3 cellular contexts compared by ENCODE assay signal in the genomic region with DNA sequence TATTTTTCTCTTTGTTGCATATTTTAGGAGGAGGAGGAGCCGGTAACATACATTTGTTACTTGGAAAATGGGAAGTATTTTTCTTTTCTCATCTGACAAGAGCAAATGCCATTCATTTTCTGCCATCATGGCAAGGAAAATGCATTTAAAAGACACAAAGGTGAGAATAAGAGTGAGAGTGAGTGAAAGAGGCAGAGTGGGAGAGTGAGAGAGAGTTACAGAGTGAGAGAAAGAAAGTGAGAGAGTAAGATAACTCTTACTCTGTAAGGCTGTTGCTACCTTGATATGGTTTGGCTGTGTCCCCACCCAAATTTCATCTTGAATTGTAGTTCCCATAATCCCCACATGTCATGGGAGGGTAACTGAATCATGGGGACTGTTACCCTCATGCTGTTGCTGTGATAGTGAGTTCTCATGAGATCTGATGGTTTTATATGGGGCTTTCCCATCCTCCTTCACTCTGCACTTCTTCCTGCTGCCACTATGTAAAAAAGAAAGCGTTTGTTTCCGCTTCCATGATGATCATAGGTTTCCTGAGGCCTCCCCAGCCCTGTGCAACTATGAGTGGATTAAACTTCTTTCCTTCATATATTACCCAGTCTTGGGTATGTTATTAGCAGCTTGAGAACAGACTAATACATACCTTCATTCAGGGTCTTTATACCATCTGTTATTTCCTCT.
TF ChIP-seq lines count a peak whose summit lies in the region.

No MANE protein-coding gene starts in this region.

TF ChIP-seq in HEK293, 187 proteins besides CTCF, POLR2A, EP300 and RAD21:
- TF ChIP-seq, protein P1, sequence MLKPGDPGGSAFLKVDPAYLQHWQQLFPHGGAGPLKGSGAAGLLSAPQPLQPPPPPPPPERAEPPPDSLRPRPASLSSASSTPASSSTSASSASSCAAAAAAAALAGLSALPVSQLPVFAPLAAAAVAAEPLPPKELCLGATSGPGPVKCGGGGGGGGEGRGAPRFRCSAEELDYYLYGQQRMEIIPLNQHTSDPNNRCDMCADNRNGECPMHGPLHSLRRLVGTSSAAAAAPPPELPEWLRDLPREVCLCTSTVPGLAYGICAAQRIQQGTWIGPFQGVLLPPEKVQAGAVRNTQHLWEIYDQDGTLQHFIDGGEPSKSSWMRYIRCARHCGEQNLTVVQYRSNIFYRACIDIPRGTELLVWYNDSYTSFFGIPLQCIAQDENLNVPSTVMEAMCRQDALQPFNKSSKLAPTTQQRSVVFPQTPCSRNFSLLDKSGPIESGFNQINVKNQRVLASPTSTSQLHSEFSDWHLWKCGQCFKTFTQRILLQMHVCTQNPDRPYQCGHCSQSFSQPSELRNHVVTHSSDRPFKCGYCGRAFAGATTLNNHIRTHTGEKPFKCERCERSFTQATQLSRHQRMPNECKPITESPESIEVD (tag by site-specific recombination; IDR thresholded peaks at IDR 0.05): no peak
- TF ChIP-seq ZNF16 (tag by site-specific recombination; IDR thresholded peaks at IDR 0.05; ENCODE audit: low read depth): no peak
- no peak for TF ChIP-seq ZNF398 (tag by site-specific recombination; IDR thresholded peaks at IDR 0.05)
- TF ChIP-seq ELK4 (IDR thresholded peaks at IDR 0.05; ENCODE audit: borderline replicate concordance, low read depth, low read length): no peak
- no peak for TF ChIP-seq ZNF777 (tag by site-specific recombination; IDR thresholded peaks at IDR 0.05; ENCODE audit: borderline replicate concordance)
- no peak for TF ChIP-seq MEIS1 (CRISPR knock-in tag; IDR thresholded peaks at IDR 0.05; ENCODE audit: borderline replicate concordance)
- TF ChIP-seq KLF8 (tag by site-specific recombination; IDR thresholded peaks at IDR 0.05): no peak
- peak; percentile 96 for TF ChIP-seq PRDM1 (tag by site-specific recombination; IDR thresholded peaks at IDR 0.05)
TF ChIP-seq in HEK293: peak in this region for 1.

TF ChIP-seq in GM12878, 131 proteins besides CTCF, POLR2A, EP300 and RAD21 (continued from another document):
- TF ChIP-seq, protein P2, sequence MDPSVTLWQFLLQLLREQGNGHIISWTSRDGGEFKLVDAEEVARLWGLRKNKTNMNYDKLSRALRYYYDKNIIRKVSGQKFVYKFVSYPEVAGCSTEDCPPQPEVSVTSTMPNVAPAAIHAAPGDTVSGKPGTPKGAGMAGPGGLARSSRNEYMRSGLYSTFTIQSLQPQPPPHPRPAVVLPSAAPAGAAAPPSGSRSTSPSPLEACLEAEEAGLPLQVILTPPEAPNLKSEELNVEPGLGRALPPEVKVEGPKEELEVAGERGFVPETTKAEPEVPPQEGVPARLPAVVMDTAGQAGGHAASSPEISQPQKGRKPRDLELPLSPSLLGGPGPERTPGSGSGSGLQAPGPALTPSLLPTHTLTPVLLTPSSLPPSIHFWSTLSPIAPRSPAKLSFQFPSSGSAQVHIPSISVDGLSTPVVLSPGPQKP (IDR thresholded peaks at IDR 0.05; ENCODE audit: low read depth, low read length): no peak
- TF ChIP-seq, protein P3, sequence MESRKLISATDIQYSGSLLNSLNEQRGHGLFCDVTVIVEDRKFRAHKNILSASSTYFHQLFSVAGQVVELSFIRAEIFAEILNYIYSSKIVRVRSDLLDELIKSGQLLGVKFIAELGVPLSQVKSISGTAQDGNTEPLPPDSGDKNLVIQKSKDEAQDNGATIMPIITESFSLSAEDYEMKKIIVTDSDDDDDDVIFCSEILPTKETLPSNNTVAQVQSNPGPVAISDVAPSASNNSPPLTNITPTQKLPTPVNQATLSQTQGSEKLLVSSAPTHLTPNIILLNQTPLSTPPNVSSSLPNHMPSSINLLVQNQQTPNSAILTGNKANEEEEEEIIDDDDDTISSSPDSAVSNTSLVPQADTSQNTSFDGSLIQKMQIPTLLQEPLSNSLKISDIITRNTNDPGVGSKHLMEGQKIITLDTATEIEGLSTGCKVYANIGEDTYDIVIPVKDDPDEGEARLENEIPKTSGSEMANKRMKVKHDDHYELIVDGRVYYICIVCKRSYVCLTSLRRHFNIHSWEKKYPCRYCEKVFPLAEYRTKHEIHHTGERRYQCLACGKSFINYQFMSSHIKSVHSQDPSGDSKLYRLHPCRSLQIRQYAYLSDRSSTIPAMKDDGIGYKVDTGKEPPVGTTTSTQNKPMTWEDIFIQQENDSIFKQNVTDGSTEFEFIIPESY (IDR thresholded peaks at IDR 0.05): peak; percentile 96

TF ChIP-seq in HepG2, 621 proteins besides CTCF, POLR2A, EP300 and RAD21 (continued from another document):
- TF ChIP-seq, protein P4, sequence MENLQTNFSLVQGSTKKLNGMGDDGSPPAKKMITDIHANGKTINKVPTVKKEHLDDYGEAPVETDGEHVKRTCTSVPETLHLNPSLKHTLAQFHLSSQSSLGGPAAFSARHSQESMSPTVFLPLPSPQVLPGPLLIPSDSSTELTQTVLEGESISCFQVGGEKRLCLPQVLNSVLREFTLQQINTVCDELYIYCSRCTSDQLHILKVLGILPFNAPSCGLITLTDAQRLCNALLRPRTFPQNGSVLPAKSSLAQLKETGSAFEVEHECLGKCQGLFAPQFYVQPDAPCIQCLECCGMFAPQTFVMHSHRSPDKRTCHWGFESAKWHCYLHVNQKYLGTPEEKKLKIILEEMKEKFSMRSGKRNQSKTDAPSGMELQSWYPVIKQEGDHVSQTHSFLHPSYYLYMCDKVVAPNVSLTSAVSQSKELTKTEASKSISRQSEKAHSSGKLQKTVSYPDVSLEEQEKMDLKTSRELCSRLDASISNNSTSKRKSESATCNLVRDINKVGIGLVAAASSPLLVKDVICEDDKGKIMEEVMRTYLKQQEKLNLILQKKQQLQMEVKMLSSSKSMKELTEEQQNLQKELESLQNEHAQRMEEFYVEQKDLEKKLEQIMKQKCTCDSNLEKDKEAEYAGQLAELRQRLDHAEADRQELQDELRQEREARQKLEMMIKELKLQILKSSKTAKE (CRISPR knock-in tag; IDR thresholded peaks at IDR 0.05; ENCODE audit: borderline replicate concordance): no peak
- TF ChIP-seq PRMT3 (CRISPR knock-in tag; IDR thresholded peaks at IDR 0.05; ENCODE audit: borderline replicate concordance, low read depth): no peak
- TF ChIP-seq, protein P5, sequence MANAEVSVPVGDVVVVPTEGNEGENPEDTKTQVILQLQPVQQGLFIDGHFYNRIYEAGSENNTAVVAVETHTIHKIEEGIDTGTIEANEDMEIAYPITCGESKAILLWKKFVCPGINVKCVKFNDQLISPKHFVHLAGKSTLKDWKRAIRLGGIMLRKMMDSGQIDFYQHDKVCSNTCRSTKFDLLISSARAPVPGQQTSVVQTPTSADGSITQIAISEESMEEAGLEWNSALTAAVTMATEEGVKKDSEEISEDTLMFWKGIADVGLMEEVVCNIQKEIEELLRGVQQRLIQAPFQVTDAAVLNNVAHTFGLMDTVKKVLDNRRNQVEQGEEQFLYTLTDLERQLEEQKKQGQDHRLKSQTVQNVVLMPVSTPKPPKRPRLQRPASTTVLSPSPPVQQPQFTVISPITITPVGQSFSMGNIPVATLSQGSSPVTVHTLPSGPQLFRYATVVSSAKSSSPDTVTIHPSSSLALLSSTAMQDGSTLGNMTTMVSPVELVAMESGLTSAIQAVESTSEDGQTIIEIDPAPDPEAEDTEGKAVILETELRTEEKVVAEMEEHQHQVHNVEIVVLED (CRISPR knock-in tag; IDR thresholded peaks at IDR 0.05; ENCODE audit: borderline replicate concordance): no peak
- TF ChIP-seq ZNF10 (CRISPR knock-in tag; IDR thresholded peaks at IDR 0.05; ENCODE audit: borderline replicate concordance, low read depth): no peak
- no peak for TF ChIP-seq ZNF841 (CRISPR knock-in tag; IDR thresholded peaks at IDR 0.05; ENCODE audit: borderline replicate concordance)
- TF ChIP-seq, protein P6, sequence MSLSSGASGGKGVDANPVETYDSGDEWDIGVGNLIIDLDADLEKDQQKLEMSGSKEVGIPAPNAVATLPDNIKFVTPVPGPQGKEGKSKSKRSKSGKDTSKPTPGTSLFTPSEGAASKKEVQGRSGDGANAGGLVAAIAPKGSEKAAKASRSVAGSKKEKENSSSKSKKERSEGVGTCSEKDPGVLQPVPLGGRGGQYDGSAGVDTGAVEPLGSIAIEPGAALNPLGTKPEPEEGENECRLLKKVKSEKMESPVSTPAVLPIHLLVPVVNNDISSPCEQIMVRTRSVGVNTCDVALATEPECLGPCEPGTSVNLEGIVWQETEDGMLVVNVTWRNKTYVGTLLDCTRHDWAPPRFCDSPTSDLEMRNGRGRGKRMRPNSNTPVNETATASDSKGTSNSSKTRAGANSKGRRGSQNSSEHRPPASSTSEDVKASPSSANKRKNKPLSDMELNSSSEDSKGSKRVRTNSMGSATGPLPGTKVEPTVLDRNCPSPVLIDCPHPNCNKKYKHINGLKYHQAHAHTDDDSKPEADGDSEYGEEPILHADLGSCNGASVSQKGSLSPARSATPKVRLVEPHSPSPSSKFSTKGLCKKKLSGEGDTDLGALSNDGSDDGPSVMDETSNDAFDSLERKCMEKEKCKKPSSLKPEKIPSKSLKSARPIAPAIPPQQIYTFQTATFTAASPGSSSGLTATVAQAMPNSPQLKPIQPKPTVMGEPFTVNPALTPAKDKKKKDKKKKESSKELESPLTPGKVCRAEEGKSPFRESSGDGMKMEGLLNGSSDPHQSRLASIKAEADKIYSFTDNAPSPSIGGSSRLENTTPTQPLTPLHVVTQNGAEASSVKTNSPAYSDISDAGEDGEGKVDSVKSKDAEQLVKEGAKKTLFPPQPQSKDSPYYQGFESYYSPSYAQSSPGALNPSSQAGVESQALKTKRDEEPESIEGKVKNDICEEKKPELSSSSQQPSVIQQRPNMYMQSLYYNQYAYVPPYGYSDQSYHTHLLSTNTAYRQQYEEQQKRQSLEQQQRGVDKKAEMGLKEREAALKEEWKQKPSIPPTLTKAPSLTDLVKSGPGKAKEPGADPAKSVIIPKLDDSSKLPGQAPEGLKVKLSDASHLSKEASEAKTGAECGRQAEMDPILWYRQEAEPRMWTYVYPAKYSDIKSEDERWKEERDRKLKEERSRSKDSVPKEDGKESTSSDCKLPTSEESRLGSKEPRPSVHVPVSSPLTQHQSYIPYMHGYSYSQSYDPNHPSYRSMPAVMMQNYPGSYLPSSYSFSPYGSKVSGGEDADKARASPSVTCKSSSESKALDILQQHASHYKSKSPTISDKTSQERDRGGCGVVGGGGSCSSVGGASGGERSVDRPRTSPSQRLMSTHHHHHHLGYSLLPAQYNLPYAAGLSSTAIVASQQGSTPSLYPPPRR (CRISPR knock-in tag; IDR thresholded peaks at IDR 0.05; ENCODE audit: borderline replicate concordance): no peak
- no peak for TF ChIP-seq ETV6 (CRISPR knock-in tag; conservative IDR thresholded peaks at IDR 0.05)
- no peak for TF ChIP-seq ZNF329 (CRISPR knock-in tag; IDR thresholded peaks at IDR 0.05; ENCODE audit: low read depth)
- TF ChIP-seq ZFP36L1 (CRISPR knock-in tag; IDR thresholded peaks at IDR 0.05): no peak
